7 cellular contexts compared by ENCODE assay signal in the genomic region with DNA sequence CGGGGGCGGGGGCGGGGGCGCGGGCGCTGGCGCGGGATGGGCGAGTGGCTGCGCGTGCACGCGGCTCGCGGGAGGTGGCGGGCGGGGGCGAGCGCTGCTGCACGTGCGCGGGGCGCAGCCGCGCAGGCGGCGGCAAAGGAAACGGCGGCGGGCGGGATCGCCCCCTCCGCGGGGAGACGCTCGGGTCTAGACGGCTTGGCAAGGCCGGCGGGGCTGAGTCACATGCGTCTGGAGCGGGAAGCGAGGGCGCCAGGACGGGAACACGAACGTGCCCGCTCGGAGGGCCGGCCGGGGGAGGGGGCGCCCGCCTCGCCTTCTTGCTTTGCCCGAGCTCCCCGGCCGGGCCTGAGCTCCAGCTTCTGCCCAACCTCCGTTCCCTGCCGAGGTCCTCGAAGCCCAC. TPM values are rescaled to one million over a fixed set of nuclear protein-coding genes. Genes with fewer than 3 reads are reported as not detected.
DNase-seq lines count a peak whose midpoint lies in the region; ATAC-seq and TF ChIP-seq lines count a peak whose summit lies in the region.

No MANE protein-coding gene starts in this region.

- no peak overlapping the region for H3K27ac Mint-ChIP-seq in activated T-cell treated with anti-CD3 and anti-CD28 coated beads, Interleukin-2, amount 50 U/mL, for 72 hours

- H3K9ac ChIP-seq in smooth muscle cell (ENCODE audit: low read depth) = peak overlapping the region; percentile 54

- peaks cover 4% of the 10 kb centered on the region for H3K4me1 Mint-ChIP-seq in activated T-cell treated with anti-CD3 and anti-CD28 coated beads, Interleukin-2, amount 50 U/mL, for 72 hours (ENCODE audit: low read depth)

- no peaks in the 10 kb centered on the region for H3K9me3 Mint-ChIP-seq in activated T-cell treated with anti-CD3 and anti-CD28 coated beads, Interleukin-2, amount 50 U/mL, for 72 hours

- H3K27me3 ChIP-seq in smooth muscle cell (ENCODE audit: low read depth) = no peaks in the 10 kb centered on the region

- H3K4me3 Mint-ChIP-seq in activated T-cell treated with anti-CD3 and anti-CD28 coated beads, Interleukin-2, amount 50 U/mL, for 72 hours = no peak overlapping the region

- H3K36me3 Mint-ChIP-seq in activated T-cell treated with anti-CD3 and anti-CD28 coated beads, Interleukin-2, amount 50 U/mL, for 72 hours (ENCODE audit: insufficient read depth in 2 of 2) = no peaks in the 10 kb centered on the region

- H3K9me3 ChIP-seq in smooth muscle cell (replicated peaks; ENCODE audit: low read depth) = no peaks in the 10 kb centered on the region

- H3K4me3 ChIP-seq in smooth muscle cell = no peak overlapping the region

- no peaks in the 10 kb centered on the region for H3K36me3 ChIP-seq in smooth muscle cell (ENCODE audit: low read depth)

- DNase-seq in NCI-H460 (ENCODE audit: extremely low read depth, low read depth) (peak; percentile 9), glomerular visceral epithelial cell (ENCODE audit: extremely low spot score) (peak; percentile 25), smooth muscle cell (lab: John Stamatoyannopoulos, UW; ENCODE audit: unreplicated experiment) (peak; percentile 16), NCI-H226 (no peak), NCI-H446 (lab: John Stamatoyannopoulos, UW) (no peak)
- peak; percentile 37 to 41 for DNase-seq in activated T-cell treated with anti-CD3 and anti-CD28 coated beads, Interleukin-2, amount 50 U/mL, for 72 hours

- H2AFZ ChIP-seq in smooth muscle cell (ENCODE audit: low read depth) = no peak overlapping the region

- H3K79me2 ChIP-seq in smooth muscle cell (ENCODE audit: low read depth) = no peaks in the 10 kb centered on the region

- peak overlapping the region; percentile 26 for H3K4me2 ChIP-seq in smooth muscle cell

- H3F3A ChIP-seq in smooth muscle cell (ENCODE audit: low read depth) = no peaks in the 10 kb centered on the region

- no peaks in the 10 kb centered on the region for H4K20me1 ChIP-seq in smooth muscle cell (ENCODE audit: low read depth)

- peak overlapping the region; percentile 97 for H3K27ac ChIP-seq in smooth muscle cell (ENCODE audit: low read depth)

- TF ChIP-seq CTCF in smooth muscle cell (IDR thresholded peaks at IDR 0.05; ENCODE audit: borderline replicate concordance, insufficient read depth, poor library complexity, severe bottlenecking) = no peak

- no peak for ATAC-seq in activated T-cell treated with anti-CD3 and anti-CD28 coated beads, Interleukin-2, amount 50 U/mL, for 72 hours (replicated peaks in 1 of 2)
- no peak for ATAC-seq in HG03439 (IDR thresholded peaks at IDR 0.05; ENCODE audit: unreplicated experiment)

- WGBS in smooth muscle cell (ENCODE audit: low lambda C conversion rate) = 34% methylated on average over 36 of the region's 59 CpGs

- H3K27me3 Mint-ChIP-seq in activated T-cell treated with anti-CD3 and anti-CD28 coated beads, Interleukin-2, amount 50 U/mL, for 72 hours (ENCODE audit: low read depth) = peaks cover 6% of the 10 kb centered on the region

- no peaks in the 10 kb centered on the region for H3K4me1 ChIP-seq in smooth muscle cell (ENCODE audit: low read depth)

RNA-seq across cellular contexts. Expression of gene HAUS7, which starts 4.3 kb away (rescaled TPM):
- total RNA-seq in NCI-H460 (2014; rRNA removed; shearing (Covaris generic)) = 25.9 and 27.3 TPM in 2 replicates
- polyA plus RNA-seq in NCI-H460 (2014; cell fraction: nucleus; rRNA removed) = 101 and 106 TPM in 2 replicates
- 10 to 100 TPM; 27.7 to 40.0 TPM for total RNA-seq in activated T-cell treated with anti-CD3 and anti-CD28 coated beads, Interleukin-2, amount 50 U/mL, for 72 hours
- 8.9 and 18.5 TPM in 2 replicates for total RNA-seq in smooth muscle cell
- polyA plus RNA-seq in smooth muscle cell = 26.1 and 27.4 TPM in 2 replicates

RNA-seq across cellular contexts. Expression of gene BGN, which starts 20.1 kb away (rescaled TPM):
- 2.0 and 2.3 TPM in 2 replicates for total RNA-seq in NCI-H460 (2014; rRNA removed; shearing (Covaris generic))
- polyA plus RNA-seq in NCI-H460 (2014; cell fraction: nucleus; rRNA removed) = 0.07 and 3.6 TPM in 2 replicates
- total RNA-seq in activated T-cell treated with anti-CD3 and anti-CD28 coated beads, Interleukin-2, amount 50 U/mL, for 72 hours = not detected
- 262 and 298 TPM in 2 replicates for total RNA-seq in smooth muscle cell
- 387 and 621 TPM in 2 replicates for polyA plus RNA-seq in smooth muscle cell

RNA-seq across cellular contexts. Expression of gene TREX2, which starts 28.9 kb away (rescaled TPM):
- total RNA-seq in NCI-H460 (2014; rRNA removed; shearing (Covaris generic)) = 0.75 and 1.1 TPM in 2 replicates
- polyA plus RNA-seq in NCI-H460 (2014; cell fraction: nucleus; rRNA removed) = 3.9 and 15.6 TPM in 2 replicates
- 1 to 10 TPM; 2.7 to 2.8 TPM for total RNA-seq in activated T-cell treated with anti-CD3 and anti-CD28 coated beads, Interleukin-2, amount 50 U/mL, for 72 hours
- 1.3 and 4.0 TPM in 2 replicates for total RNA-seq in smooth muscle cell
- 0.41 and 2.5 TPM in 2 replicates for polyA plus RNA-seq in smooth muscle cell

RNA-seq across cellular contexts. Expression of gene ATP2B3, which starts 42.7 kb away (rescaled TPM):
- not detected in 2 replicates for total RNA-seq in NCI-H460 (2014; rRNA removed; shearing (Covaris generic))
- 0.07 and 0.18 TPM in 2 replicates for polyA plus RNA-seq in NCI-H460 (2014; cell fraction: nucleus; rRNA removed)
- total RNA-seq in activated T-cell treated with anti-CD3 and anti-CD28 coated beads, Interleukin-2, amount 50 U/mL, for 72 hours = not detected
- total RNA-seq in smooth muscle cell = 0.22 TPM in 2 replicates
- 0.05 and 0.31 TPM in 2 replicates for polyA plus RNA-seq in smooth muscle cell

Comparison
In these comparisons a context has a peak if more than half of its experiments do, and no peak if none do; other contexts are left out.
1. DNase-seq: peak in NCI-H460 (single experiment), activated T-cell treated with anti-CD3 and anti-CD28 coated beads, Interleukin-2, amount 50 U/mL, for 72 hours (2 of 2), glomerular visceral epithelial cell (single experiment) and smooth muscle cell (single experiment); none in NCI-H226 (single experiment) and NCI-H446 (0 of 2).
2. RNA of gene BGN, which starts 20.1 kb away (total RNA-seq): 262 to 298 TPM in smooth muscle cell; 2.0 to 2.3 TPM in NCI-H460 and not detected in activated T-cell treated with anti-CD3 and anti-CD28 coated beads, Interleukin-2, amount 50 U/mL, for 72 hours; every median in the first group is over 10 times any median in the second.